In the genomic region with DNA sequence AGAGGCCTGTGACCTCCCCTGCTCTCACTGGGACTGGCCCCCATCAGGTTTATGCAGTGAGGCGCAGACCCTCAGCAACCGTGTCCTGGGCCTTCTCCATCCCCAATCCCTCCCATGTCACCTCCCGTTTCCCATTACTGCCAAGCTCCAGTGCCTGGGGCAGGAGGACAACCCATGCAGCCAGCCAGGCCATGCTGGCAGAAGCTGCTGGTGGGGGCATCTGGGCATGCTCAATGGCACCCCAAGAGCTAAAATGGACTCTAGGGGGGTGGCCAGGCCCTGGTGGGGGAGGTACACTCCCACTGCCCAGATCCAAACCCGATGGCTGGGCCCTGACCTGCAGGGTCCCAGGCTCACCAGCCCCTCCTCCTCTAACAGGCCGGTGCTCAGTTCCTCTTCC, we compare ENCODE assay signal across 2 cellular contexts.
TF ChIP-seq lines count a peak whose summit lies in the region.

No MANE protein-coding gene starts in this region.

TF ChIP-seq in SK-N-SH, 30 proteins besides CTCF, POLR2A, EP300 and RAD21 (continued from another document):
- TF ChIP-seq, protein P1, sequence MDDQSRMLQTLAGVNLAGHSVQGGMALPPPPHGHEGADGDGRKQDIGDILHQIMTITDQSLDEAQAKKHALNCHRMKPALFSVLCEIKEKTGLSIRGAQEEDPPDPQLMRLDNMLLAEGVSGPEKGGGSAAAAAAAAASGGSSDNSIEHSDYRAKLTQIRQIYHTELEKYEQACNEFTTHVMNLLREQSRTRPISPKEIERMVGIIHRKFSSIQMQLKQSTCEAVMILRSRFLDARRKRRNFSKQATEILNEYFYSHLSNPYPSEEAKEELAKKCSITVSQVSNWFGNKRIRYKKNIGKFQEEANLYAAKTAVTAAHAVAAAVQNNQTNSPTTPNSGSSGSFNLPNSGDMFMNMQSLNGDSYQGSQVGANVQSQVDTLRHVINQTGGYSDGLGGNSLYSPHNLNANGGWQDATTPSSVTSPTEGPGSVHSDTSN (IDR thresholded peaks at IDR 0.05), result no peak
- no peak for TF ChIP-seq EZH2phosphoT487 (IDR thresholded peaks at IDR 0.05; ENCODE audit: borderline replicate concordance, low read depth)
- TF ChIP-seq TEAD4 (IDR thresholded peaks at IDR 0.05; ENCODE audit: borderline replicate concordance, insufficient read depth), result no peak
- TF ChIP-seq POLR2AphosphoS5 (IDR thresholded peaks at IDR 0.05; ENCODE audit: low read depth, low read length), result no peak
- TF ChIP-seq GABPA (IDR thresholded peaks at IDR 0.05; ENCODE audit: low read depth), result no peak
- TF ChIP-seq SMC3 (IDR thresholded peaks at IDR 0.05; ENCODE audit: low read depth, low read length), result no peak

TF ChIP-seq in SK-N-SH treated with all-trans-retinoic acid at 6 μM for 48 hours, 23 proteins besides CTCF, POLR2A, EP300 and RAD21 (continued from another document):
- TF ChIP-seq SNAI2 (CRISPR knock-in tag; IDR thresholded peaks at IDR 0.05), result no peak
